8 cellular contexts compared by ENCODE assay signal in the genomic region with DNA sequence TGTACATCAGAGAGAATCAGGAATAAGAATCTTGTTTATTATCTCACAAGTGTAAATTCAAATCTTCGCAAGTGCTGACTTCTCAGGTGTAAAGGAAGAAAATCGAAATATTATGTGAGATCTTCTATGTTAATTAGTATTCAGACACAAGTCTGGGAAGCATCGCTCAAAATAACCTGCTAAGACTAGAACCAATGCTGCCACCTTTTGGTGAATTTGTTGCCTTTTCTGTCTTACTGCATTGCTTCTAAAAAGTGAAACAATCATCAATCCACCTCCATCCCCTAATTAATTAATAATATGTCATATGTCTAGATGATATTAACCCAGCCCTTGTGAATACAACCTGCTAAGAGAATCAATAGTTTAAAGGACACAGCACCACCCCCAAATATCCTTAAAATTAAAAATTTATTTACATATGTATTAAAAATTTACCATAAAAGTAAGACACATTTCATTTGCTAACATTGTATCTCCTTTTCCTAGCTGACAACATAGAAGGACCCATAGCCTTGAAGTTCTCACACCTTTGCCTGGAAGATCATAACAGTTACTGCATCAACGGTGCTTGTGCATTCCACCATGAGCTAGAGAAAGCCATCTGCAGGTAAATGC. TPM values are rescaled to one million over a fixed set of nuclear protein-coding genes. Genes with fewer than 3 reads are reported as not detected.
DNase-seq lines count a peak whose midpoint lies in the region; ATAC-seq and TF ChIP-seq lines count a peak whose summit lies in the region.

No MANE protein-coding gene starts in this region.

- H3K9me3 ChIP-seq in gastroesophageal sphincter, result no peaks in the 10 kb centered on the region

- peak; percentile 61 for ATAC-seq in GM19463 (IDR thresholded peaks at IDR 0.05; ENCODE audit: unreplicated experiment)
- no peak for ATAC-seq in gastroesophageal sphincter
- ATAC-seq in GM18907 (IDR thresholded peaks at IDR 0.05; ENCODE audit: unreplicated experiment), result no peak

- 19 to 34% methylated on average over 4 of the region's 4 CpGs for WGBS in gastroesophageal sphincter (ENCODE audit: low coverage in 1 of 2), 2 donors

- TF ChIP-seq POLR2A in gastroesophageal sphincter (IDR thresholded peaks at IDR 0.05), result no peak

- no peaks in the 10 kb centered on the region for H3K4me1 ChIP-seq in gastroesophageal sphincter

- no peaks in the 10 kb centered on the region for H3K36me3 ChIP-seq in gastroesophageal sphincter

- H3K27me3 ChIP-seq in gastroesophageal sphincter, result no peaks in the 10 kb centered on the region

- H3K4me3 ChIP-seq in gastroesophageal sphincter (no peak overlapping the region), retinal pigment epithelial cell (ENCODE audit: low read length) (no peak overlapping the region)

- TF ChIP-seq CTCF in LNCAP (IDR thresholded peaks at IDR 0.05), result peak; percentile 63
- TF ChIP-seq CTCF in gastroesophageal sphincter (IDR thresholded peaks at IDR 0.05), result peak in 3 of 4 experiments; percentile 14 to 61 (median 50)
- peak; percentile 68 for TF ChIP-seq CTCF in retinal pigment epithelial cell (conservative IDR thresholded peaks at IDR 0.05; ENCODE audit: low read depth, low read length)

- DNase-seq in NCI-H82 (lab: John Stamatoyannopoulos, UW) (peak; percentile 55), NCI-H82 treated with DMSO at 0.1 percent for 48 hours (lab: John Stamatoyannopoulos, UW; ENCODE audit: unreplicated experiment) (no peak), T1000 (lab: John Stamatoyannopoulos, UW) (peak; percentile 0), retinal pigment epithelial cell (ENCODE audit: low read depth) (peak; percentile 23)

- no peak overlapping the region for H3K27ac ChIP-seq in gastroesophageal sphincter

- no peak for TF ChIP-seq EP300 in gastroesophageal sphincter (IDR thresholded peaks at IDR 0.05)

RNA-seq across cellular contexts. Expression of a gene that starts 3.5 kb away (rescaled TPM):
- 1 to 10 TPM in 1 of 4 donors, not detected in 3; 1.6 TPM for total RNA-seq in gastroesophageal sphincter

RNA-seq across cellular contexts. Expression of a gene that starts 53.1 kb away (rescaled TPM):
- 1 to 10 TPM; 2.4 to 7.8 (median 4.8) TPM for total RNA-seq in gastroesophageal sphincter
